Comparison of ENCODE assay signal across 1 cellular context in the genomic region with DNA sequence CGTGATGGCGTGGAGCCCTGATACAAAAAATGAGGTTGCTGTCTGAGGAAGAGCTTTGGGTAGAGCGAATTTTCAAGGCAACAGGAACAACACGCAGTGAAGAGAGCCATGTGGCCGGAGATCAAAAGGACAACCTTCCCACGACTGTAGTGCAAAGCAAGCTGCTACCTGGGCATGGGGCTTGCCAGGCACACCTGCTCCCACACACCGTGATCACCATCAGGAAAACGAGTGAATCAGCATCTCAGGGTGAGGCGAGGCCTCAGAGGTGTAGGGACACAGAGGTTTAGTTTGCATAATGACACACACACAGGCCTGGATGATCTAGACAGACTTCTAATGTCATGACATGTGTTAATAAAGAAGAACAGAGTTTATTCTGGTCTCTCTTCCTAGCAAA.
TF ChIP-seq lines count a peak whose summit lies in the region.

No MANE protein-coding gene starts in this region.

TF ChIP-seq in HepG2, 621 proteins besides CTCF, POLR2A, EP300 and RAD21 (continued from another document):
- TF ChIP-seq, protein P1, sequence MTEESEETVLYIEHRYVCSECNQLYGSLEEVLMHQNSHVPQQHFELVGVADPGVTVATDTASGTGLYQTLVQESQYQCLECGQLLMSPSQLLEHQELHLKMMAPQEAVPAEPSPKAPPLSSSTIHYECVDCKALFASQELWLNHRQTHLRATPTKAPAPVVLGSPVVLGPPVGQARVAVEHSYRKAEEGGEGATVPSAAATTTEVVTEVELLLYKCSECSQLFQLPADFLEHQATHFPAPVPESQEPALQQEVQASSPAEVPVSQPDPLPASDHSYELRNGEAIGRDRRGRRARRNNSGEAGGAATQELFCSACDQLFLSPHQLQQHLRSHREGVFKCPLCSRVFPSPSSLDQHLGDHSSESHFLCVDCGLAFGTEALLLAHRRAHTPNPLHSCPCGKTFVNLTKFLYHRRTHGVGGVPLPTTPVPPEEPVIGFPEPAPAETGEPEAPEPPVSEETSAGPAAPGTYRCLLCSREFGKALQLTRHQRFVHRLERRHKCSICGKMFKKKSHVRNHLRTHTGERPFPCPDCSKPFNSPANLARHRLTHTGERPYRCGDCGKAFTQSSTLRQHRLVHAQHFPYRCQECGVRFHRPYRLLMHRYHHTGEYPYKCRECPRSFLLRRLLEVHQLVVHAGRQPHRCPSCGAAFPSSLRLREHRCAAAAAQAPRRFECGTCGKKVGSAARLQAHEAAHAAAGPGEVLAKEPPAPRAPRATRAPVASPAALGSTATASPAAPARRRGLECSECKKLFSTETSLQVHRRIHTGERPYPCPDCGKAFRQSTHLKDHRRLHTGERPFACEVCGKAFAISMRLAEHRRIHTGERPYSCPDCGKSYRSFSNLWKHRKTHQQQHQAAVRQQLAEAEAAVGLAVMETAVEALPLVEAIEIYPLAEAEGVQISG (CRISPR knock-in tag; IDR thresholded peaks at IDR 0.05), result 0 out of 2 replicates have a peak, but pooled peaks have one; percentile 19
- TF ChIP-seq, protein P2, sequence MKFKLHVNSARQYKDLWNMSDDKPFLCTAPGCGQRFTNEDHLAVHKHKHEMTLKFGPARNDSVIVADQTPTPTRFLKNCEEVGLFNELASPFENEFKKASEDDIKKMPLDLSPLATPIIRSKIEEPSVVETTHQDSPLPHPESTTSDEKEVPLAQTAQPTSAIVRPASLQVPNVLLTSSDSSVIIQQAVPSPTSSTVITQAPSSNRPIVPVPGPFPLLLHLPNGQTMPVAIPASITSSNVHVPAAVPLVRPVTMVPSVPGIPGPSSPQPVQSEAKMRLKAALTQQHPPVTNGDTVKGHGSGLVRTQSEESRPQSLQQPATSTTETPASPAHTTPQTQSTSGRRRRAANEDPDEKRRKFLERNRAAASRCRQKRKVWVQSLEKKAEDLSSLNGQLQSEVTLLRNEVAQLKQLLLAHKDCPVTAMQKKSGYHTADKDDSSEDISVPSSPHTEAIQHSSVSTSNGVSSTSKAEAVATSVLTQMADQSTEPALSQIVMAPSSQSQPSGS (CRISPR knock-in tag; IDR thresholded peaks at IDR 0.05), result 0 out of 2 replicates have a peak, but pooled peaks have one; percentile 7
- TF ChIP-seq ZSCAN9 (CRISPR knock-in tag; IDR thresholded peaks at IDR 0.05; ENCODE audit: borderline replicate concordance), result no peak
- TF ChIP-seq, protein P3, sequence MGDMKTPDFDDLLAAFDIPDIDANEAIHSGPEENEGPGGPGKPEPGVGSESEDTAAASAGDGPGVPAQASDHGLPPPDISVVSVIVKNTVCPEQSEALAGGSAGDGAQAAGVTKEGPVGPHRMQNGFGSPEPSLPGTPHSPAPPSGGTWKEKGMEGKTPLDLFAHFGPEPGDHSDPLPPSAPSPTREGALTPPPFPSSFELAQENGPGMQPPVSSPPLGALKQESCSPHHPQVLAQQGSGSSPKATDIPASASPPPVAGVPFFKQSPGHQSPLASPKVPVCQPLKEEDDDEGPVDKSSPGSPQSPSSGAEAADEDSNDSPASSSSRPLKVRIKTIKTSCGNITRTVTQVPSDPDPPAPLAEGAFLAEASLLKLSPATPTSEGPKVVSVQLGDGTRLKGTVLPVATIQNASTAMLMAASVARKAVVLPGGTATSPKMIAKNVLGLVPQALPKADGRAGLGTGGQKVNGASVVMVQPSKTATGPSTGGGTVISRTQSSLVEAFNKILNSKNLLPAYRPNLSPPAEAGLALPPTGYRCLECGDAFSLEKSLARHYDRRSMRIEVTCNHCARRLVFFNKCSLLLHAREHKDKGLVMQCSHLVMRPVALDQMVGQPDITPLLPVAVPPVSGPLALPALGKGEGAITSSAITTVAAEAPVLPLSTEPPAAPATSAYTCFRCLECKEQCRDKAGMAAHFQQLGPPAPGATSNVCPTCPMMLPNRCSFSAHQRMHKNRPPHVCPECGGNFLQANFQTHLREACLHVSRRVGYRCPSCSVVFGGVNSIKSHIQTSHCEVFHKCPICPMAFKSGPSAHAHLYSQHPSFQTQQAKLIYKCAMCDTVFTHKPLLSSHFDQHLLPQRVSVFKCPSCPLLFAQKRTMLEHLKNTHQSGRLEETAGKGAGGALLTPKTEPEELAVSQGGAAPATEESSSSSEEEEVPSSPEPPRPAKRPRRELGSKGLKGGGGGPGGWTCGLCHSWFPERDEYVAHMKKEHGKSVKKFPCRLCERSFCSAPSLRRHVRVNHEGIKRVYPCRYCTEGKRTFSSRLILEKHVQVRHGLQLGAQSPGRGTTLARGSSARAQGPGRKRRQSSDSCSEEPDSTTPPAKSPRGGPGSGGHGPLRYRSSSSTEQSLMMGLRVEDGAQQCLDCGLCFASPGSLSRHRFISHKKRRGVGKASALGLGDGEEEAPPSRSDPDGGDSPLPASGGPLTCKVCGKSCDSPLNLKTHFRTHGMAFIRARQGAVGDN (CRISPR knock-in tag; IDR thresholded peaks at IDR 0.05), result peak; percentile 68
- no peak for TF ChIP-seq ZNF460 (CRISPR knock-in tag; IDR thresholded peaks at IDR 0.05; ENCODE audit: borderline replicate concordance)
- peak; percentile 42; the same call in 1 of the 2 replicates for TF ChIP-seq HOXA3 (CRISPR knock-in tag; IDR thresholded peaks at IDR 0.05)
- TF ChIP-seq TCF7 (IDR thresholded peaks at IDR 0.05; ENCODE audit: low read depth), result 0 out of 2 replicates have a peak, but pooled peaks have one; percentile 18
- TF ChIP-seq, protein P4, sequence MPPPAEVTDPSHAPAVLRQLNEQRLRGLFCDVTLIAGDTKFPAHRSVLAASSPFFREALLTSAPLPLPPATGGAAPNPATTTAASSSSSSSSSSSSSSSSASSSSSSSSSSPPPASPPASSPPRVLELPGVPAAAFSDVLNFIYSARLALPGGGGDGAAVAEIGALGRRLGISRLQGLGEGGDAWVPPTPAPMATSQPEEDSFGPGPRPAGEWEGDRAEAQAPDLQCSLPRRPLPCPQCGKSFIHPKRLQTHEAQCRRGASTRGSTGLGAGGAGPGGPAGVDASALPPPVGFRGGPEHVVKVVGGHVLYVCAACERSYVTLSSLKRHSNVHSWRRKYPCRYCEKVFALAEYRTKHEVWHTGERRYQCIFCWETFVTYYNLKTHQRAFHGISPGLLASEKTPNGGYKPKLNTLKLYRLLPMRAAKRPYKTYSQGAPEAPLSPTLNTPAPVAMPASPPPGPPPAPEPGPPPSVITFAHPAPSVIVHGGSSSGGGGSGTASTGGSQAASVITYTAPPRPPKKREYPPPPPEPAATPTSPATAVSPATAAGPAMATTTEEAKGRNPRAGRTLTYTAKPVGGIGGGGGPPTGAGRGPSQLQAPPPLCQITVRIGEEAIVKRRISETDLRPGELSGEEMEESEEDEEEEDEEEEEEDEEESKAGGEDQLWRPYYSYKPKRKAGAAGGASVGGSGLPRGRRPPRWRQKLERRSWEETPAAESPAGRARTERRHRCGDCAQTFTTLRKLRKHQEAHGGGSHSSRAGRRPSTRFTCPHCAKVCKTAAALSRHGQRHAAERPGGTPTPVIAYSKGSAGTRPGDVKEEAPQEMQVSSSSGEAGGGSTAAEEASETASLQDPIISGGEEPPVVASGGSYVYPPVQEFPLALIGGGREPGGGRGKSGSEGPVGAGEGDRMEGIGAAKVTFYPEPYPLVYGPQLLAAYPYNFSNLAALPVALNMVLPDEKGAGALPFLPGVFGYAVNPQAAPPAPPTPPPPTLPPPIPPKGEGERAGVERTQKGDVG (CRISPR knock-in tag; IDR thresholded peaks at IDR 0.05; ENCODE audit: borderline replicate concordance), result peak; percentile 81; the same call in 1 of the 2 replicates
- TF ChIP-seq ZNF790 (CRISPR knock-in tag; IDR thresholded peaks at IDR 0.05; ENCODE audit: borderline replicate concordance), result 0 out of 2 replicates have a peak, but pooled peaks have one; percentile 41
- TF ChIP-seq ZNF264 (CRISPR knock-in tag; IDR thresholded peaks at IDR 0.05), result no peak
- TF ChIP-seq ZFX (CRISPR knock-in tag; IDR thresholded peaks at IDR 0.05; ENCODE audit: low read depth), result peak; percentile 23; the same call in 1 of the 2 replicates
